Comparison of ENCODE assay signal across 23 cellular contexts in genomic region chr7:1915956-1916620, GRCh38.
DNase-seq lines count a peak whose midpoint lies in the region; ATAC-seq, FAIRE-seq and TF ChIP-seq lines count a peak whose summit lies in the region.
"Had no signal": no experiment of that assay in that cellular context is flagged by ENCODE, and none has a peak within 500 bp of the region (broad histone marks: within the 10 kb centered on the region; RNA-seq: fewer than 3 reads in every experiment).

No MANE protein-coding gene starts in this region.

- H3K4me1 ChIP-seq in right lobe of liver (peaks cover 0 to 17% (median 7%) of the 10 kb centered on the region in 4 donors), HepG2 (ENCODE audit: insufficient read depth, low read length) (peaks cover 12% of the 10 kb centered on the region), astrocyte (ENCODE audit: insufficient read depth, low read length) (peaks cover 26% of the 10 kb centered on the region), lung (ENCODE audit: control insufficient read depth in 2 of 2, insufficient read depth in 2 of 2, low read length in 2 of 2) (peaks cover 4 to 10% of the 10 kb centered on the region in 2 donors)
- H3K4me1 ChIP-seq: A549 had no signal

- TF ChIP-seq POLR2A in right lobe of liver (IDR thresholded peaks at IDR 0.05) (no peak), HepG2 (IDR thresholded peaks at IDR 0.05; ENCODE audit: insufficient read depth in 1 of 2, low read depth in 2 of 2, low read length in 2 of 2) (no peak)

- H3K27me3 ChIP-seq in right lobe of liver (no peaks in the 10 kb centered on the region), HepG2 (ENCODE audit: control insufficient read depth in 1 of 2, insufficient read depth in 2 of 2, low read length in 2 of 2) (no peaks in the 10 kb centered on the region), astrocyte (ENCODE audit: insufficient read depth, low read length) (no peaks in the 10 kb centered on the region), lung (ENCODE audit: control insufficient read depth, insufficient read depth) (no peaks in the 10 kb centered on the region)
- H3K27me3 ChIP-seq: BE2C, esophagus squamous epithelium, tibial artery had no signal

- no peak for TF ChIP-seq EP300 in HepG2 (IDR thresholded peaks at IDR 0.05; ENCODE audit: low read depth in 2 of 2, low read length in 2 of 2)
- TF ChIP-seq EP300 in HepG2 (CRISPR knock-in tag; IDR thresholded peaks at IDR 0.05; ENCODE audit: borderline replicate concordance): no peak

- H3K9me3 Mint-ChIP-seq in astrocyte (ENCODE audit: unreplicated experiment): no peaks in the 10 kb centered on the region
- no peaks in the 10 kb centered on the region for H3K9me3 Mint-ChIP-seq in activated T-cell treated with anti-CD3 and anti-CD28 coated beads, Interleukin-2, amount 50 U/mL, for 4 hours
- H3K9me3 Mint-ChIP-seq: activated naive CD8-positive, alpha-beta T cell treated with anti-CD3 and anti-CD28 coated beads for 36 hours; activated T-helper 2 cell treated with anti-CD3 and anti-CD28 coated beads, Interferon-gamma antibody, Interleukin-2, Interleukin-4, amounts not matched to agents 10 μg/mL and 5 μg/mL and 100 μg/mL, durations not matched to agents 14 hours and 24 hours and 36 hours; effector memory CD8-positive, alpha-beta T cell had no signal

- H3K36me3 ChIP-seq in right lobe of liver (no peaks in the 10 kb centered on the region), HepG2 (replicated peaks in 1 of 2; ENCODE audit: control insufficient read depth in 1 of 2, insufficient read depth in 2 of 2, low read length in 2 of 2) (peaks cover 3% of the 10 kb centered on the region in 2 experiments; a peak in 1 of 5 replicates), astrocyte (ENCODE audit: insufficient read depth, low read length) (no peaks in the 10 kb centered on the region), lung (ENCODE audit: control insufficient read depth in 2 of 2, insufficient read depth in 2 of 2, low read length in 2 of 2) (peaks cover 0 to 11% of the 10 kb centered on the region in 2 donors)
- H3K36me3 ChIP-seq: BE2C, esophagus squamous epithelium, tibial artery had no signal

- ATAC-seq in right lobe of liver: peak in 1 of 4 donors; percentile 9
- no peak for ATAC-seq in HepG2
- ATAC-seq in lung (ENCODE audit: insufficient read depth, low FRiP score): peak; percentile 29
- ATAC-seq in left lobe of liver: no peak
- ATAC-seq in HG03432 (IDR thresholded peaks at IDR 0.05; ENCODE audit: unreplicated experiment): no peak
- ATAC-seq in activated T-cell treated with anti-CD3 and anti-CD28 coated beads, Interleukin-2, amount 50 U/mL, for 4 hours: no peak
- ATAC-seq: A549; effector memory CD8-positive, alpha-beta T cell; psoas muscle had no signal

- TF ChIP-seq RAD21 in HepG2 (CRISPR knock-in tag; IDR thresholded peaks at IDR 0.05): no peak

- 77% methylated on average over 14 of the region's 29 CpGs for WGBS in right lobe of liver (ENCODE audit: insufficient coverage, low coverage, low lambda C conversion rate, missing lambda C conversion rate)
- 93% methylated on average over 25 of the region's 29 CpGs for whole genome bisulfite sequencing in HepG2 (ENCODE audit: low lambda C conversion rate)
- WGBS in lung, 2 donors: 76 to 79% methylated on average over 29 of the region's 29 CpGs

- H3K9ac ChIP-seq in HepG2 (ENCODE audit: insufficient read depth, low read depth, low read length) (no peak overlapping the region), astrocyte (ENCODE audit: low read length) (no peak overlapping the region)

- CTCF ChIA-PET in HepG2 (lab: Yijun Ruan, JAX; ENCODE audit: low intra/inter-chr PET ratio, low total read pairs): no interaction called here

- H3K4me3 ChIP-seq in right lobe of liver: no peak overlapping the region
- H3K4me3 ChIP-seq in HepG2 (replicated peaks in 1 of 3; ENCODE audit: insufficient read depth in 1 of 3, low read depth in 2 of 3, low read length in 3 of 3): no peak overlapping the region
- no peak overlapping the region for H3K4me3 ChIP-seq in astrocyte (ENCODE audit: insufficient read depth, low read depth, low read length)
- no peak overlapping the region for H3K4me3 ChIP-seq in lung
- H3K4me3 ChIP-seq: A549, esophagus squamous epithelium, psoas muscle, skin epidermis, tibial artery had no signal

- DNase-seq in right lobe of liver (peak in 2 of 3 donors; percentile 47), HepG2 (ENCODE audit: low spot score) (no peak), astrocyte (ENCODE audit: low read depth) (no peak), lung (ENCODE audit: low spot score) (no peak), left lobe of liver (ENCODE audit: low spot score) (no peak)
- no peak for DNase-seq in stimulated activated CD4-positive, alpha-beta T cell treated with anti-CD3 and anti-CD28 coated beads, Interleukin-1b, Interleukin-23, amount 100 ng/mL, for 48 hours
- no peak for DNase-seq in activated T-cell treated with anti-CD3 and anti-CD28 coated beads, Interleukin-2, amount 50 U/mL, for 4 hours
- DNase-seq: activated naive CD8-positive, alpha-beta T cell treated with anti-CD3 and anti-CD28 coated beads for 36 hours; BE2C; Calu3; effector memory CD8-positive, alpha-beta T cell; esophagus squamous epithelium; NCI-H1417 treated with DMSO at 0.1 percent for 48 hours; NCI-H510A treated with DMSO at 0.1 percent for 48 hours; NK-92 treated with Interleukin-12 subunit alpha and Interleukin-12 subunit beta, amount 100 ng/mL, for 24 hours; stimulated activated naive CD4-positive, alpha-beta T cell; tibial artery had no signal

- peaks cover 2% of the 10 kb centered on the region for H3K4me1 Mint-ChIP-seq in astrocyte (ENCODE audit: low read depth, unreplicated experiment)
- H3K4me1 Mint-ChIP-seq in activated T-cell treated with anti-CD3 and anti-CD28 coated beads, Interleukin-2, amount 50 U/mL, for 4 hours (ENCODE audit: low read depth): peaks cover 30% of the 10 kb centered on the region

- H3K9me3 ChIP-seq in right lobe of liver (no peaks in the 10 kb centered on the region), HepG2 (ENCODE audit: low read length) (no peaks in the 10 kb centered on the region), astrocyte (ENCODE audit: insufficient read depth, low read depth, low read length) (no peaks in the 10 kb centered on the region), lung (ENCODE audit: control insufficient read depth in 2 of 2, insufficient read depth in 1 of 2, low read length in 1 of 2) (no peaks in the 10 kb centered on the region)
- H3K9me3 ChIP-seq: A549, BE2C, esophagus squamous epithelium, psoas muscle, tibial artery had no signal

- TF ChIP-seq CTCF in right lobe of liver (IDR thresholded peaks at IDR 0.05): no peak
- TF ChIP-seq CTCF in HepG2 (CRISPR knock-in tag; IDR thresholded peaks at IDR 0.05): no peak
- TF ChIP-seq CTCF in astrocyte (IDR thresholded peaks at IDR 0.05; ENCODE audit: insufficient read depth, low read depth, low read length): no peak
- no peak for TF ChIP-seq CTCF in lung (IDR thresholded peaks at IDR 0.05; ENCODE audit: control extremely low read depth, extremely low read depth)

- in situ Hi-C loops in HepG2 (cut with HindIII; ENCODE audit: extremely low pct_ligation_motif_present, low pct_unique_long_range_greater_than_20kb): no loop called here

- POLR2A ChIA-PET in HepG2 (lab: Yijun Ruan, JAX): no interaction called here

- H2AFZ ChIP-seq in HepG2 (ENCODE audit: low read length): no peak overlapping the region
- H2AFZ ChIP-seq in astrocyte (ENCODE audit: low read depth, low read length): no peak overlapping the region

- H3K27ac Mint-ChIP-seq in astrocyte (ENCODE audit: unreplicated experiment): no peak overlapping the region
- H3K27ac Mint-ChIP-seq: activated naive CD8-positive, alpha-beta T cell treated with anti-CD3 and anti-CD28 coated beads for 36 hours; activated T-helper 2 cell treated with anti-CD3 and anti-CD28 coated beads, Interferon-gamma antibody, Interleukin-2, Interleukin-4, amounts not matched to agents 10 μg/mL and 5 μg/mL and 100 μg/mL, durations not matched to agents 14 hours and 24 hours and 36 hours had no signal

- H3K4me2 ChIP-seq in HepG2 (ENCODE audit: low read depth, low read length) (no peak overlapping the region), astrocyte (ENCODE audit: low read length) (no peak overlapping the region)
- H3K4me2 ChIP-seq: A549 had no signal

- intact Hi-C loops in right lobe of liver (cut with DNase I) (no loop called here), HepG2 (cut with micrococcal nuclease; ENCODE audit: unreplicated experiment) (no loop called here)

- FAIRE-seq in HepG2 (lab: Jason Lieb, UNC): no peak
- FAIRE-seq in astrocyte (lab: Jason Lieb, UNC): no peak
- FAIRE-seq: A549, GM12892 had no signal

- no peak overlapping the region for H3K27ac ChIP-seq in right lobe of liver
- H3K27ac ChIP-seq in HepG2 (ENCODE audit: extremely low read length, insufficient read depth, low read length): no peak overlapping the region
- no peak overlapping the region for H3K27ac ChIP-seq in astrocyte (ENCODE audit: low read depth, low read length)
- H3K27ac ChIP-seq in lung (ENCODE audit: low read depth in 1 of 2, low read length in 1 of 2): no peak overlapping the region
- H3K27ac ChIP-seq: A549, psoas muscle, tibial artery had no signal

- no TSS peak for BruUV-seq in HepG2 (replicated peaks; lab: Mats Ljungman, UMichigan)

- H3K27me3 Mint-ChIP-seq in astrocyte (ENCODE audit: low read depth, unreplicated experiment): peaks cover 2% of the 10 kb centered on the region
- no peaks in the 10 kb centered on the region for H3K27me3 Mint-ChIP-seq in activated T-cell treated with anti-CD3 and anti-CD28 coated beads, Interleukin-2, amount 50 U/mL, for 4 hours (ENCODE audit: low read depth)
- H3K27me3 Mint-ChIP-seq: activated naive CD8-positive, alpha-beta T cell treated with anti-CD3 and anti-CD28 coated beads for 36 hours; effector memory CD8-positive, alpha-beta T cell had no signal

- no peaks in the 10 kb centered on the region for H3K79me2 ChIP-seq in HepG2 (ENCODE audit: insufficient read depth, low read length)
- no peaks in the 10 kb centered on the region for H3K79me2 ChIP-seq in astrocyte (ENCODE audit: insufficient read depth, low read length)

- peaks cover 15% of the 10 kb centered on the region for H3K36me3 Mint-ChIP-seq in astrocyte (ENCODE audit: low read depth, unreplicated experiment)
- no peaks in the 10 kb centered on the region for H3K36me3 Mint-ChIP-seq in activated T-cell treated with anti-CD3 and anti-CD28 coated beads, Interleukin-2, amount 50 U/mL, for 4 hours (ENCODE audit: insufficient read depth)

- H4K20me1 ChIP-seq in HepG2 (ENCODE audit: insufficient read depth, low read length): no peaks in the 10 kb centered on the region
- no peaks in the 10 kb centered on the region for H4K20me1 ChIP-seq in astrocyte (ENCODE audit: insufficient read depth, low read length)

- peak overlapping the region; percentile 37 for H3K4me3 Mint-ChIP-seq in astrocyte (ENCODE audit: unreplicated experiment)
- H3K4me3 Mint-ChIP-seq in activated T-cell treated with anti-CD3 and anti-CD28 coated beads, Interleukin-2, amount 50 U/mL, for 4 hours: no peak overlapping the region
- H3K4me3 Mint-ChIP-seq: activated naive CD8-positive, alpha-beta T cell treated with anti-CD3 and anti-CD28 coated beads for 36 hours; effector memory CD8-positive, alpha-beta T cell had no signal

TF ChIP-seq in HepG2, 621 proteins besides CTCF, POLR2A, EP300 and RAD21 (continues in another document):
- TF ChIP-seq KAT7 (CRISPR knock-in tag; IDR thresholded peaks at IDR 0.05; ENCODE audit: borderline replicate concordance) (no peak), ZNF598 (CRISPR knock-in tag; IDR thresholded peaks at IDR 0.05; ENCODE audit: borderline replicate concordance) (no peak), ASH2L (IDR thresholded peaks at IDR 0.05; ENCODE audit: insufficient read length, low read depth, low read length) (no peak)

Comparison
In these comparisons a context has a peak if more than half of its experiments do, and no peak if none do; other contexts are left out.
1. DNase-seq: peak in right lobe of liver (2 of 3); none in HepG2 (single experiment), astrocyte (single experiment), lung (single experiment), left lobe of liver (single experiment), stimulated activated CD4-positive, alpha-beta T cell treated with anti-CD3 and anti-CD28 coated beads, Interleukin-1b, Interleukin-23, amount 100 ng/mL, for 48 hours (single experiment) and activated T-cell treated with anti-CD3 and anti-CD28 coated beads, Interleukin-2, amount 50 U/mL, for 4 hours (single experiment).